14 cellular contexts compared by ENCODE assay signal in the genomic region with DNA sequence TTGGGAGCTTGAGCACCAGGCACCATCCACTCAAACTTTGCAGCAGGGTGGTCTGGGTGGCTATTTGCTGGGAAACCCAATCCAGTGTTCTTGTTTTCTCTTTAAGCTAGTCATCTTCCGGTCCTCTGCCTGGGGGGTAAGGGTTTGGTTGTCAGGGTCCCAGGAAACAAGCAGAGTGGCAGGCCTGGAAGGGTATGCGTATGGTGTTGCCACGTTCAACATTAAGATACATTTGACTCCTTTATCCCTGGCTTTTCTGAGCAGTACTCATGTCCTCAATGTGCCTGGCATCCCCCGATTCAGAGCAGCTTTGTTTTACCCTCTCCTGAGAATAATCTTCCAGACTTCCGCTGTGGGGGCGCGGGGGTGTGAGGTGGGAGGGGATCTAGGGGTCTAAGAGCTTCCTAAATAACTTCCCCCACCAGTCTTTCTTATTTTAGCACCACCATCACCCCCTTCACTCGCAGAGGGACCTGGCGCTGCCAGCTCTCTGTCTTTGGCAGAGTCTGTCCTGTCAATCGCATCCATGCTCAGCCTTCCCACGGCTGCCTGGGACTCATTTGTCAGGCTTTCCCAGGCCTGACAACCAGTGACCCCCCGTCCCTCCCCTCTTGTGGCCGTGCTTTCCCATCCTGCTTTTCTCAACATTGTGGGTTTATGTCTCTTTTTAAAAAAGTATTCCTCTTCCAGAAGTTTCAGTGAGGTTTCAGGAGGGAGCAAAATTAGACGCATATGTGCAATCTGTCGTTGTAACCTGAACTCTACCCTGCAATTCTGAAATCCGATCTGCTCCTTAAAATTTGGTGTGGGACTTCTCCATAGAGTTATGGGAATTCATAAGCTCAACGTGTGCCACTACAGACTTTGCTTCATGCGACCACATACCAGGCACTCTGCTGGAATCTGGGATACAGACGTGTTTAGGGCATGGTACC. TPM values are rescaled to one million over a fixed set of nuclear protein-coding genes. Genes with fewer than 3 reads are reported as not detected.
DNase-seq lines count a peak whose midpoint lies in the region; ATAC-seq, FAIRE-seq and TF ChIP-seq lines count a peak whose summit lies in the region.
"Had no signal": no experiment of that assay in that cellular context is flagged by ENCODE, and none has a peak within 500 bp of the region (broad histone marks: within the 10 kb centered on the region; RNA-seq: fewer than 3 reads in every experiment).

No MANE protein-coding gene starts in this region.

- no peak overlapping the region for H3K4me3 Mint-ChIP-seq in MCF 10A (ENCODE audit: unreplicated experiment)
- H3K4me3 Mint-ChIP-seq: activated naive CD8-positive, alpha-beta T cell treated with anti-CD3 and anti-CD28 coated beads, Interleukin-2, amount 50 U/mL, for 24 hours; natural killer cell treated with Interleukin-12 subunit alpha and Interleukin-12 subunit beta and Interleukin-15 and Interleukin-18, amount 100 ng/mL, for 72 hours had no signal

- peaks cover 15% of the 10 kb centered on the region for H3K4me1 Mint-ChIP-seq in MCF 10A (ENCODE audit: insufficient read depth, unreplicated experiment)

- intact Hi-C loops in breast epithelium (cut with DNase I; ENCODE audit: low total_unique reads) = no loop called here
- intact Hi-C loops in MCF 10A (cut with micrococcal nuclease) = no loop called here
- intact Hi-C loops in vagina (cut with DNase I) = no loop called here

- DNase-seq in breast epithelium (ENCODE audit: low spot score in 2 of 2) (no peak), MCF 10A (ENCODE audit: unreplicated experiment) (no peak), bronchial epithelial cell (ENCODE audit: low read depth) (no peak), left kidney (ENCODE audit: low read depth, low spot score) (peak; percentile 63), vagina (ENCODE audit: extremely low spot score in 2 of 2) (no peak), mucosa of gallbladder (ENCODE audit: low spot score) (no peak)
- DNase-seq: activated naive CD8-positive, alpha-beta T cell treated with anti-CD3 and anti-CD28 coated beads, Interleukin-2, amount 50 U/mL, for 24 hours; dorsolateral prefrontal cortex; thyroid gland had no signal

- H3K4me1 ChIP-seq in breast epithelium = no peaks in the 10 kb centered on the region
- no peaks in the 10 kb centered on the region for H3K4me1 ChIP-seq in vagina
- H3K4me1 ChIP-seq: gastroesophageal sphincter, thyroid gland had no signal

- peak; percentile 32 for FAIRE-seq in bronchial epithelial cell (lab: Jason Lieb, UNC)

- H3K9me3 Mint-ChIP-seq in MCF 10A (ENCODE audit: unreplicated experiment) = no peaks in the 10 kb centered on the region
- H3K9me3 Mint-ChIP-seq: activated naive CD8-positive, alpha-beta T cell treated with anti-CD3 and anti-CD28 coated beads, Interleukin-2, amount 50 U/mL, for 24 hours; natural killer cell treated with Interleukin-12 subunit alpha and Interleukin-12 subunit beta and Interleukin-15 and Interleukin-18, amount 100 ng/mL, for 72 hours had no signal

- no TSS peak for BruUV-seq in MCF 10A (replicated peaks; lab: Mats Ljungman, UMichigan)

- CTCF ChIA-PET in MCF 10A (lab: Yijun Ruan, JAX) = interaction anchor here (0.5 to 4.9 kb wide), 6 partner anchors 8 to 69 kb away, joined by 3 to 55 read pairs (median 4); no protein-coding TSS in a partner anchor

- H3K27me3 ChIP-seq in breast epithelium (no peaks in the 10 kb centered on the region), bronchial epithelial cell (ENCODE audit: control insufficient read depth, insufficient read depth, low read length) (no peaks in the 10 kb centered on the region), vagina (no peaks in the 10 kb centered on the region)
- H3K27me3 ChIP-seq: dorsolateral prefrontal cortex, gastroesophageal sphincter, thyroid gland had no signal

- no peaks in the 10 kb centered on the region for H3K36me3 Mint-ChIP-seq in MCF 10A (ENCODE audit: insufficient read depth, unreplicated experiment)
- H3K36me3 Mint-ChIP-seq: natural killer cell treated with Interleukin-12 subunit alpha and Interleukin-12 subunit beta and Interleukin-15 and Interleukin-18, amount 100 ng/mL, for 72 hours had no signal

- H3K36me3 ChIP-seq in breast epithelium = no peaks in the 10 kb centered on the region
- no peaks in the 10 kb centered on the region for H3K36me3 ChIP-seq in bronchial epithelial cell (ENCODE audit: control insufficient read depth, insufficient read depth, low read length)
- H3K36me3 ChIP-seq in vagina = no peaks in the 10 kb centered on the region
- H3K36me3 ChIP-seq: gastroesophageal sphincter, thyroid gland had no signal

- H3K4me3 ChIP-seq in breast epithelium (peak overlapping the region in 2 of 3 donors; percentile 7 to 17), bronchial epithelial cell (ENCODE audit: low read depth, low read length) (no peak overlapping the region), vagina (no peak overlapping the region)
- H3K4me3 ChIP-seq: gastroesophageal sphincter, thyroid gland had no signal

- H3K9me3 ChIP-seq in breast epithelium = no peaks in the 10 kb centered on the region
- H3K9me3 ChIP-seq in vagina = no peaks in the 10 kb centered on the region
- H3K9me3 ChIP-seq: gastroesophageal sphincter, thyroid gland had no signal

- H3K27ac ChIP-seq in breast epithelium (peak overlapping the region in 1 of 2 donors; percentile 66), vagina (peak overlapping the region; percentile 53)
- H3K27ac ChIP-seq: gastroesophageal sphincter, HL-60 had no signal

- H3K27me3 Mint-ChIP-seq in MCF 10A (ENCODE audit: insufficient read depth, unreplicated experiment) = no peaks in the 10 kb centered on the region

- POLR2A ChIA-PET in MCF 10A (lab: Yijun Ruan, JAX) = interaction anchor here (1.2 kb wide), 1 partner anchor 27 kb away, joined by 3 read pairs; the partner anchor contains the start of gene RBFOX2

- ATAC-seq in HG02610 (IDR thresholded peaks at IDR 0.05; ENCODE audit: unreplicated experiment) = no peak
- no peak for ATAC-seq in GM18502 (IDR thresholded peaks at IDR 0.05; ENCODE audit: poor library complexity, unreplicated experiment)
- ATAC-seq: activated naive CD8-positive, alpha-beta T cell treated with anti-CD3 and anti-CD28 coated beads, Interleukin-2, amount 50 U/mL, for 24 hours; gastroesophageal sphincter; natural killer cell treated with Interleukin-12 subunit alpha and Interleukin-12 subunit beta and Interleukin-15 and Interleukin-18, amount 100 ng/mL, for 72 hours had no signal

- TF ChIP-seq CTCF in breast epithelium (IDR thresholded peaks at IDR 0.05) = no peak
- no peak for TF ChIP-seq CTCF in MCF 10A (IDR thresholded peaks at IDR 0.05; ENCODE audit: unreplicated experiment)
- TF ChIP-seq CTCF in bronchial epithelial cell (IDR thresholded peaks at IDR 0.05; ENCODE audit: insufficient read depth, low read length, severe bottlenecking) = no peak
- TF ChIP-seq CTCF in vagina (IDR thresholded peaks at IDR 0.05) = no peak

- no peak overlapping the region for H3K27ac Mint-ChIP-seq in MCF 10A (ENCODE audit: low read depth, unreplicated experiment)
- H3K27ac Mint-ChIP-seq: activated naive CD8-positive, alpha-beta T cell treated with anti-CD3 and anti-CD28 coated beads, Interleukin-2, amount 50 U/mL, for 24 hours; natural killer cell treated with Interleukin-12 subunit alpha and Interleukin-12 subunit beta and Interleukin-15 and Interleukin-18, amount 100 ng/mL, for 72 hours had no signal

- TF ChIP-seq POLR2A in breast epithelium (IDR thresholded peaks at IDR 0.05) = no peak
- TF ChIP-seq POLR2A in vagina (IDR thresholded peaks at IDR 0.05) = no peak

RNA-seq across cellular contexts. Expression of gene RBFOX2, which starts 27.0 kb away (rescaled TPM):
- total RNA-seq in breast epithelium (10 to 100 TPM; 63.4 to 97.3 (median 85.5) TPM), MCF 10A (2022) (89.4 and 92.0 TPM in 2 replicates), bronchial epithelial cell (69.5 and 101 TPM in 2 replicates), vagina (70.0 TPM), mucosa of gallbladder (81.1 TPM)

Comparison
In these comparisons a context has a peak if more than half of its experiments do, and no peak if none do; other contexts are left out.
1. H3K4me3 ChIP-seq: peak in breast epithelium (2 of 3); none in bronchial epithelial cell (single experiment) and vagina (0 of 2).